Comparison of ENCODE assay signal across 1 cellular context in the genomic region with DNA sequence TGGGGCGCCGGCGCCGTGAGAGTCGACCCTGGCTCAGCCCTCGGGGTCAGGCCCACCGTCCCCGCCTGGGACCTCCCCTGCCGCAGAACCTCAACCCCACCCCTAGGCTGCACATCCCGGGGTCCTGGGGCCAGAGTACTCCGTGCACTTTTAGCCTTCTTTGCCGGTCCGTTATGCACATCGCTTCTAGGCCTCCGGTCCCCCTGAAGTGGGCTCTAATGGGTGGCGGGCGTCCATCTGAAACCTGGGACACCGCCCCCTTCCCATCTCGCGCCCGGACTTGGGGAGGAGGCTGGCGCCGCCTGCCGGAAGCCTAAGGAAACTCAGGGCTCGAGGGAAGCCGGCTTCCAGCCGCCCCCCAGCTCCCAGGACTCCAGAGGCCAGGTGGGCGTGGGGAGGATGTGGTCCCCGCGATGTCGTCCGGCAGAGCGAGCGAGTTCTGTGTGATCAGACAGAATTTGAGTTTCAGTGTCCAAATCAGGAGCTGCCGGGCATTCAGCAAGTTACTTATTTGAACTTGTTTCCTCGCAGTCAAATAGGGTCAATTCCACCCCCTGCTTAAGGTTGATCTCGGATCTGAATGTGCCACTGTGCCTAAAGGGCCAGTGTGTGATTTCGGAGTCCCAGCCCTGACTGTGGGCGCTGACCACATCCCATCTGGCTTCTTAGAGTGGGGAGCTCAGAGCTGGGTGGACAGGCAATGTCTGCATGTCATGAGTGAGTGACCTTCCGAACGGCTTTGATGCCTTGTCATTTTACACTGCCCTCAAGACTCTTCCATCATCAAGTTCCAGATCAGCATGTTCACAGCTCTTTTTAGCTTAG.
TF ChIP-seq lines count a peak whose summit lies in the region.

No MANE protein-coding gene starts in this region.

TF ChIP-seq in HepG2, 621 proteins besides CTCF, POLR2A, EP300 and RAD21 (continued from another document and continues in another):
- TF ChIP-seq, protein P1, sequence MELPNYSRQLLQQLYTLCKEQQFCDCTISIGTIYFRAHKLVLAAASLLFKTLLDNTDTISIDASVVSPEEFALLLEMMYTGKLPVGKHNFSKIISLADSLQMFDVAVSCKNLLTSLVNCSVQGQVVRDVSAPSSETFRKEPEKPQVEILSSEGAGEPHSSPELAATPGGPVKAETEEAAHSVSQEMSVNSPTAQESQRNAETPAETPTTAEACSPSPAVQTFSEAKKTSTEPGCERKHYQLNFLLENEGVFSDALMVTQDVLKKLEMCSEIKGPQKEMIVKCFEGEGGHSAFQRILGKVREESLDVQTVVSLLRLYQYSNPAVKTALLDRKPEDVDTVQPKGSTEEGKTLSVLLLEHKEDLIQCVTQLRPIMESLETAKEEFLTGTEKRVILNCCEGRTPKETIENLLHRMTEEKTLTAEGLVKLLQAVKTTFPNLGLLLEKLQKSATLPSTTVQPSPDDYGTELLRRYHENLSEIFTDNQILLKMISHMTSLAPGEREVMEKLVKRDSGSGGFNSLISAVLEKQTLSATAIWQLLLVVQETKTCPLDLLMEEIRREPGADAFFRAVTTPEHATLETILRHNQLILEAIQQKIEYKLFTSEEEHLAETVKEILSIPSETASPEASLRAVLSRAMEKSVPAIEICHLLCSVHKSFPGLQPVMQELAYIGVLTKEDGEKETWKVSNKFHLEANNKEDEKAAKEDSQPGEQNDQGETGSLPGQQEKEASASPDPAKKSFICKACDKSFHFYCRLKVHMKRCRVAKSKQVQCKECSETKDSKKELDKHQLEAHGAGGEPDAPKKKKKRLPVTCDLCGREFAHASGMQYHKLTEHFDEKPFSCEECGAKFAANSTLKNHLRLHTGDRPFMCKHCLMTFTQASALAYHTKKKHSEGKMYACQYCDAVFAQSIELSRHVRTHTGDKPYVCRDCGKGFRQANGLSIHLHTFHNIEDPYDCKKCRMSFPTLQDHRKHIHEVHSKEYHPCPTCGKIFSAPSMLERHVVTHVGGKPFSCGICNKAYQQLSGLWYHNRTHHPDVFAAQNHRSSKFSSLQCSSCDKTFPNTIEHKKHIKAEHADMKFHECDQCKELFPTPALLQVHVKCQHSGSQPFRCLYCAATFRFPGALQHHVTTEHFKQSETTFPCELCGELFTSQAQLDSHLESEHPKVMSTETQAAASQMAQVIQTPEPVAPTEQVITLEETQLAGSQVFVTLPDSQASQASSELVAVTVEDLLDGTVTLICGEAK (IDR thresholded peaks at IDR 0.05), result no peak
- TF ChIP-seq, protein P1 (CRISPR knock-in tag; IDR thresholded peaks at IDR 0.05), result no peak
- TF ChIP-seq RARA (CRISPR knock-in tag; IDR thresholded peaks at IDR 0.05), result no peak
- no peak for TF ChIP-seq ZNF510 (CRISPR knock-in tag; IDR thresholded peaks at IDR 0.05; ENCODE audit: low read depth)
- no peak for TF ChIP-seq ZNF891 (CRISPR knock-in tag; IDR thresholded peaks at IDR 0.05)
- TF ChIP-seq MIER3 (CRISPR knock-in tag; IDR thresholded peaks at IDR 0.05; ENCODE audit: borderline replicate concordance), result 0 out of 2 replicates have a peak, but pooled peaks have one; percentile 7
- TF ChIP-seq ZMYM4 (CRISPR knock-in tag; IDR thresholded peaks at IDR 0.05), result 0 out of 2 replicates have a peak, but pooled peaks have one; percentile 28
- no peak for TF ChIP-seq NPAS2 (CRISPR knock-in tag; IDR thresholded peaks at IDR 0.05; ENCODE audit: borderline replicate concordance)
- TF ChIP-seq ZNF558 (CRISPR knock-in tag; IDR thresholded peaks at IDR 0.05; ENCODE audit: borderline replicate concordance), result peak; percentile 34; the same call in 1 of the 2 replicates
- no peak for TF ChIP-seq TEAD2 (CRISPR knock-in tag; IDR thresholded peaks at IDR 0.05)
- no peak for TF ChIP-seq ZNF75D (CRISPR knock-in tag; IDR thresholded peaks at IDR 0.05; ENCODE audit: borderline replicate concordance)
- TF ChIP-seq, protein P2, sequence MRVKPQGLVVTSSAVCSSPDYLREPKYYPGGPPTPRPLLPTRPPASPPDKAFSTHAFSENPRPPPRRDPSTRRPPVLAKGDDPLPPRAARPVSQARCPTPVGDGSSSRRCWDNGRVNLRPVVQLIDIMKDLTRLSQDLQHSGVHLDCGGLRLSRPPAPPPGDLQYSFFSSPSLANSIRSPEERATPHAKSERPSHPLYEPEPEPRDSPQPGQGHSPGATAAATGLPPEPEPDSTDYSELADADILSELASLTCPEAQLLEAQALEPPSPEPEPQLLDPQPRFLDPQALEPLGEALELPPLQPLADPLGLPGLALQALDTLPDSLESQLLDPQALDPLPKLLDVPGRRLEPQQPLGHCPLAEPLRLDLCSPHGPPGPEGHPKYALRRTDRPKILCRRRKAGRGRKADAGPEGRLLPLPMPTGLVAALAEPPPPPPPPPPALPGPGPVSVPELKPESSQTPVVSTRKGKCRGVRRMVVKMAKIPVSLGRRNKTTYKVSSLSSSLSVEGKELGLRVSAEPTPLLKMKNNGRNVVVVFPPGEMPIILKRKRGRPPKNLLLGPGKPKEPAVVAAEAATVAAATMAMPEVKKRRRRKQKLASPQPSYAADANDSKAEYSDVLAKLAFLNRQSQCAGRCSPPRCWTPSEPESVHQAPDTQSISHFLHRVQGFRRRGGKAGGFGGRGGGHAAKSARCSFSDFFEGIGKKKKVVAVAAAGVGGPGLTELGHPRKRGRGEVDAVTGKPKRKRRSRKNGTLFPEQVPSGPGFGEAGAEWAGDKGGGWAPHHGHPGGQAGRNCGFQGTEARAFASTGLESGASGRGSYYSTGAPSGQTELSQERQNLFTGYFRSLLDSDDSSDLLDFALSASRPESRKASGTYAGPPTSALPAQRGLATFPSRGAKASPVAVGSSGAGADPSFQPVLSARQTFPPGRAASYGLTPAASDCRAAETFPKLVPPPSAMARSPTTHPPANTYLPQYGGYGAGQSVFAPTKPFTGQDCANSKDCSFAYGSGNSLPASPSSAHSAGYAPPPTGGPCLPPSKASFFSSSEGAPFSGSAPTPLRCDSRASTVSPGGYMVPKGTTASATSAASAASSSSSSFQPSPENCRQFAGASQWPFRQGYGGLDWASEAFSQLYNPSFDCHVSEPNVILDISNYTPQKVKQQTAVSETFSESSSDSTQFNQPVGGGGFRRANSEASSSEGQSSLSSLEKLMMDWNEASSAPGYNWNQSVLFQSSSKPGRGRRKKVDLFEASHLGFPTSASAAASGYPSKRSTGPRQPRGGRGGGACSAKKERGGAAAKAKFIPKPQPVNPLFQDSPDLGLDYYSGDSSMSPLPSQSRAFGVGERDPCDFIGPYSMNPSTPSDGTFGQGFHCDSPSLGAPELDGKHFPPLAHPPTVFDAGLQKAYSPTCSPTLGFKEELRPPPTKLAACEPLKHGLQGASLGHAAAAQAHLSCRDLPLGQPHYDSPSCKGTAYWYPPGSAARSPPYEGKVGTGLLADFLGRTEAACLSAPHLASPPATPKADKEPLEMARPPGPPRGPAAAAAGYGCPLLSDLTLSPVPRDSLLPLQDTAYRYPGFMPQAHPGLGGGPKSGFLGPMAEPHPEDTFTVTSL (CRISPR knock-in tag; IDR thresholded peaks at IDR 0.05; ENCODE audit: borderline replicate concordance), result no peak
- TF ChIP-seq ZNF383 (CRISPR knock-in tag; IDR thresholded peaks at IDR 0.05; ENCODE audit: borderline replicate concordance), result no peak
- TF ChIP-seq, protein P3, sequence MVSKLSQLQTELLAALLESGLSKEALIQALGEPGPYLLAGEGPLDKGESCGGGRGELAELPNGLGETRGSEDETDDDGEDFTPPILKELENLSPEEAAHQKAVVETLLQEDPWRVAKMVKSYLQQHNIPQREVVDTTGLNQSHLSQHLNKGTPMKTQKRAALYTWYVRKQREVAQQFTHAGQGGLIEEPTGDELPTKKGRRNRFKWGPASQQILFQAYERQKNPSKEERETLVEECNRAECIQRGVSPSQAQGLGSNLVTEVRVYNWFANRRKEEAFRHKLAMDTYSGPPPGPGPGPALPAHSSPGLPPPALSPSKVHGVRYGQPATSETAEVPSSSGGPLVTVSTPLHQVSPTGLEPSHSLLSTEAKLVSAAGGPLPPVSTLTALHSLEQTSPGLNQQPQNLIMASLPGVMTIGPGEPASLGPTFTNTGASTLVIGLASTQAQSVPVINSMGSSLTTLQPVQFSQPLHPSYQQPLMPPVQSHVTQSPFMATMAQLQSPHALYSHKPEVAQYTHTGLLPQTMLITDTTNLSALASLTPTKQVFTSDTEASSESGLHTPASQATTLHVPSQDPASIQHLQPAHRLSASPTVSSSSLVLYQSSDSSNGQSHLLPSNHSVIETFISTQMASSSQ (IDR thresholded peaks at IDR 0.05; ENCODE audit: low read depth), result no peak
- TF ChIP-seq, protein P3 (CRISPR knock-in tag; IDR thresholded peaks at IDR 0.05; ENCODE audit: borderline replicate concordance), result no peak
- TF ChIP-seq, protein P4, sequence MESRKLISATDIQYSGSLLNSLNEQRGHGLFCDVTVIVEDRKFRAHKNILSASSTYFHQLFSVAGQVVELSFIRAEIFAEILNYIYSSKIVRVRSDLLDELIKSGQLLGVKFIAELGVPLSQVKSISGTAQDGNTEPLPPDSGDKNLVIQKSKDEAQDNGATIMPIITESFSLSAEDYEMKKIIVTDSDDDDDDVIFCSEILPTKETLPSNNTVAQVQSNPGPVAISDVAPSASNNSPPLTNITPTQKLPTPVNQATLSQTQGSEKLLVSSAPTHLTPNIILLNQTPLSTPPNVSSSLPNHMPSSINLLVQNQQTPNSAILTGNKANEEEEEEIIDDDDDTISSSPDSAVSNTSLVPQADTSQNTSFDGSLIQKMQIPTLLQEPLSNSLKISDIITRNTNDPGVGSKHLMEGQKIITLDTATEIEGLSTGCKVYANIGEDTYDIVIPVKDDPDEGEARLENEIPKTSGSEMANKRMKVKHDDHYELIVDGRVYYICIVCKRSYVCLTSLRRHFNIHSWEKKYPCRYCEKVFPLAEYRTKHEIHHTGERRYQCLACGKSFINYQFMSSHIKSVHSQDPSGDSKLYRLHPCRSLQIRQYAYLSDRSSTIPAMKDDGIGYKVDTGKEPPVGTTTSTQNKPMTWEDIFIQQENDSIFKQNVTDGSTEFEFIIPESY (CRISPR knock-in tag; IDR thresholded peaks at IDR 0.05), result no peak
- TF ChIP-seq, protein P5, sequence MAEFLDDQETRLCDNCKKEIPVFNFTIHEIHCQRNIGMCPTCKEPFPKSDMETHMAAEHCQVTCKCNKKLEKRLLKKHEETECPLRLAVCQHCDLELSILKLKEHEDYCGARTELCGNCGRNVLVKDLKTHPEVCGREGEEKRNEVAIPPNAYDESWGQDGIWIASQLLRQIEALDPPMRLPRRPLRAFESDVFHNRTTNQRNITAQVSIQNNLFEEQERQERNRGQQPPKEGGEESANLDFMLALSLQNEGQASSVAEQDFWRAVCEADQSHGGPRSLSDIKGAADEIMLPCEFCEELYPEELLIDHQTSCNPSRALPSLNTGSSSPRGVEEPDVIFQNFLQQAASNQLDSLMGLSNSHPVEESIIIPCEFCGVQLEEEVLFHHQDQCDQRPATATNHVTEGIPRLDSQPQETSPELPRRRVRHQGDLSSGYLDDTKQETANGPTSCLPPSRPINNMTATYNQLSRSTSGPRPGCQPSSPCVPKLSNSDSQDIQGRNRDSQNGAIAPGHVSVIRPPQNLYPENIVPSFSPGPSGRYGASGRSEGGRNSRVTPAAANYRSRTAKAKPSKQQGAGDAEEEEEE (CRISPR knock-in tag; IDR thresholded peaks at IDR 0.05; ENCODE audit: borderline replicate concordance), result 0 out of 2 replicates have a peak, but pooled peaks have one; percentile 49
- TF ChIP-seq SSRP1 (CRISPR knock-in tag; IDR thresholded peaks at IDR 0.05), result no peak
- TF ChIP-seq ZNF207 (IDR thresholded peaks at IDR 0.05; ENCODE audit: borderline replicate concordance), result no peak
- TF ChIP-seq, protein P6, sequence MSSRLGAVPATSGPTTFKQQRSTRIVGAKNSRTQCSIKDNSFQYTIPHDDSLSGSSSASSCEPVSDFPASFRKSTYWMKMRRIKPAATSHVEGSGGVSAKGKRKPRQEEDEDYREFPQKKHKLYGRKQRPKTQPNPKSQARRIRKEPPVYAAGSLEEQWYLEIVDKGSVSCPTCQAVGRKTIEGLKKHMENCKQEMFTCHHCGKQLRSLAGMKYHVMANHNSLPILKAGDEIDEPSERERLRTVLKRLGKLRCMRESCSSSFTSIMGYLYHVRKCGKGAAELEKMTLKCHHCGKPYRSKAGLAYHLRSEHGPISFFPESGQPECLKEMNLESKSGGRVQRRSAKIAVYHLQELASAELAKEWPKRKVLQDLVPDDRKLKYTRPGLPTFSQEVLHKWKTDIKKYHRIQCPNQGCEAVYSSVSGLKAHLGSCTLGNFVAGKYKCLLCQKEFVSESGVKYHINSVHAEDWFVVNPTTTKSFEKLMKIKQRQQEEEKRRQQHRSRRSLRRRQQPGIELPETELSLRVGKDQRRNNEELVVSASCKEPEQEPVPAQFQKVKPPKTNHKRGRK (CRISPR knock-in tag; IDR thresholded peaks at IDR 0.05), result no peak
- TF ChIP-seq ZSCAN9 (CRISPR knock-in tag; IDR thresholded peaks at IDR 0.05; ENCODE audit: borderline replicate concordance), result no peak
- peak; percentile 77 for TF ChIP-seq ZNF333 (CRISPR knock-in tag; IDR thresholded peaks at IDR 0.05; ENCODE audit: borderline replicate concordance)
